In the genomic region with DNA sequence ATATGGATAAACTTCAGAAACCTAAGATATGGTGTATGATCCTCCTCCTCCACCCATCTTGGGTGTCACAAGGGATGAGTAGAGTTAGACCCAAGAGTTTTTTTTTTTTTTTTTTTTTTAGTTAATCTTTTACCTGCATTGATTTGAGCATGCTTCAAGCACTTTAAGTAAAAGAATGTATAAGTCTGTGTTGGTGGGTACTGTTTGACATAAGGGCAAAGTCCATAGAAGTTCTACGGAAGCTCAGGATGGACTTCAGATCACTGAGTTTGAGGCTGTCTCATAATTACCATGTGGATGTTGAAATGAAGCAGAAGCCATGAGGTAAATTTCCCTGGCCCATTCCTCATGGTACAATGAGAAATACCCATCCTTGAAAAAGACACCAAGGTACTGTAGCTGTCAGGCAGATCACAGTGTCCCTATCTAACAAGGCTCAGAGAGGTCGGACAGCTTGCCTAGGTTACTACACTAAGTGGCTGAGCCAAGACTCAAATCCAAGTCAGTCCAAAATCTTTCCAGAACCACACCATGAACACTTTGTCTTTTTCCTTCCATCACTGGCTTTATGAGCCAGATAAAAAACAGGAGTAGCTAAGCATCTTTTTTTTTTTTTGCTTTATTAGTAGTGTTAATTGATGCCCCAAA, we compare ENCODE assay signal across 1 cellular context.
TF ChIP-seq lines count a peak whose summit lies in the region.

No MANE protein-coding gene starts in this region.

TF ChIP-seq in HepG2, 621 proteins besides CTCF, POLR2A, EP300 and RAD21 (continued from another document and continues in another):
- TF ChIP-seq, protein P1, sequence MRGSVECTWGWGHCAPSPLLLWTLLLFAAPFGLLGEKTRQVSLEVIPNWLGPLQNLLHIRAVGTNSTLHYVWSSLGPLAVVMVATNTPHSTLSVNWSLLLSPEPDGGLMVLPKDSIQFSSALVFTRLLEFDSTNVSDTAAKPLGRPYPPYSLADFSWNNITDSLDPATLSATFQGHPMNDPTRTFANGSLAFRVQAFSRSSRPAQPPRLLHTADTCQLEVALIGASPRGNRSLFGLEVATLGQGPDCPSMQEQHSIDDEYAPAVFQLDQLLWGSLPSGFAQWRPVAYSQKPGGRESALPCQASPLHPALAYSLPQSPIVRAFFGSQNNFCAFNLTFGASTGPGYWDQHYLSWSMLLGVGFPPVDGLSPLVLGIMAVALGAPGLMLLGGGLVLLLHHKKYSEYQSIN (CRISPR knock-in tag; IDR thresholded peaks at IDR 0.05; ENCODE audit: borderline replicate concordance) = no peak
- TF ChIP-seq FOXJ3 (CRISPR knock-in tag; IDR thresholded peaks at IDR 0.05; ENCODE audit: borderline replicate concordance) = no peak; the same call in 1 of the 2 replicates
- peak; percentile 85 for TF ChIP-seq FOXA3 (CRISPR knock-in tag; IDR thresholded peaks at IDR 0.05)
- TF ChIP-seq ZFY (CRISPR knock-in tag; IDR thresholded peaks at IDR 0.05) = no peak
- TF ChIP-seq ZNF446 (CRISPR knock-in tag; IDR thresholded peaks at IDR 0.05) = no peak
- TF ChIP-seq NCOR1 (IDR thresholded peaks at IDR 0.05; ENCODE audit: borderline replicate concordance, low read length) = peak; percentile 92; the same call in 1 of the 2 replicates
- no peak for TF ChIP-seq CBX2 (IDR thresholded peaks at IDR 0.05; ENCODE audit: low read depth, low read length)
- TF ChIP-seq CBX2 (CRISPR knock-in tag; IDR thresholded peaks at IDR 0.05; ENCODE audit: low read depth) = no peak
- TF ChIP-seq TCF12 (IDR thresholded peaks at IDR 0.05) = no peak
- TF ChIP-seq TCF12 (CRISPR knock-in tag; IDR thresholded peaks at IDR 0.05) = no peak
- TF ChIP-seq, protein P2, sequence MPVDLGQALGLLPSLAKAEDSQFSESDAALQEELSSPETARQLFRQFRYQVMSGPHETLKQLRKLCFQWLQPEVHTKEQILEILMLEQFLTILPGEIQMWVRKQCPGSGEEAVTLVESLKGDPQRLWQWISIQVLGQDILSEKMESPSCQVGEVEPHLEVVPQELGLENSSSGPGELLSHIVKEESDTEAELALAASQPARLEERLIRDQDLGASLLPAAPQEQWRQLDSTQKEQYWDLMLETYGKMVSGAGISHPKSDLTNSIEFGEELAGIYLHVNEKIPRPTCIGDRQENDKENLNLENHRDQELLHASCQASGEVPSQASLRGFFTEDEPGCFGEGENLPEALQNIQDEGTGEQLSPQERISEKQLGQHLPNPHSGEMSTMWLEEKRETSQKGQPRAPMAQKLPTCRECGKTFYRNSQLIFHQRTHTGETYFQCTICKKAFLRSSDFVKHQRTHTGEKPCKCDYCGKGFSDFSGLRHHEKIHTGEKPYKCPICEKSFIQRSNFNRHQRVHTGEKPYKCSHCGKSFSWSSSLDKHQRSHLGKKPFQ (CRISPR knock-in tag; IDR thresholded peaks at IDR 0.05; ENCODE audit: insufficient replicate concordance) = no peak
- TF ChIP-seq PTBP1 (IDR thresholded peaks at IDR 0.05; ENCODE audit: low read depth, low read length, poor library complexity, severe bottlenecking) = no peak
- TF ChIP-seq, protein P3, sequence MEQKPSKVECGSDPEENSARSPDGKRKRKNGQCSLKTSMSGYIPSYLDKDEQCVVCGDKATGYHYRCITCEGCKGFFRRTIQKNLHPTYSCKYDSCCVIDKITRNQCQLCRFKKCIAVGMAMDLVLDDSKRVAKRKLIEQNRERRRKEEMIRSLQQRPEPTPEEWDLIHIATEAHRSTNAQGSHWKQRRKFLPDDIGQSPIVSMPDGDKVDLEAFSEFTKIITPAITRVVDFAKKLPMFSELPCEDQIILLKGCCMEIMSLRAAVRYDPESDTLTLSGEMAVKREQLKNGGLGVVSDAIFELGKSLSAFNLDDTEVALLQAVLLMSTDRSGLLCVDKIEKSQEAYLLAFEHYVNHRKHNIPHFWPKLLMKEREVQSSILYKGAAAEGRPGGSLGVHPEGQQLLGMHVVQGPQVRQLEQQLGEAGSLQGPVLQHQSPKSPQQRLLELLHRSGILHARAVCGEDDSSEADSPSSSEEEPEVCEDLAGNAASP (CRISPR knock-in tag; IDR thresholded peaks at IDR 0.05; ENCODE audit: borderline replicate concordance) = 0 out of 2 replicates have a peak, but pooled peaks have one; percentile 23
- TF ChIP-seq SP140L (CRISPR knock-in tag; IDR thresholded peaks at IDR 0.05; ENCODE audit: borderline replicate concordance) = 0 out of 2 replicates have a peak, but pooled peaks have one; percentile 74
- TF ChIP-seq SP4 (CRISPR knock-in tag; IDR thresholded peaks at IDR 0.05) = no peak
- TF ChIP-seq ZNF510 (CRISPR knock-in tag; IDR thresholded peaks at IDR 0.05; ENCODE audit: low read depth) = no peak
- peak; percentile 66 for TF ChIP-seq DMAP1 (CRISPR knock-in tag; IDR thresholded peaks at IDR 0.05)
- TF ChIP-seq, protein P4, sequence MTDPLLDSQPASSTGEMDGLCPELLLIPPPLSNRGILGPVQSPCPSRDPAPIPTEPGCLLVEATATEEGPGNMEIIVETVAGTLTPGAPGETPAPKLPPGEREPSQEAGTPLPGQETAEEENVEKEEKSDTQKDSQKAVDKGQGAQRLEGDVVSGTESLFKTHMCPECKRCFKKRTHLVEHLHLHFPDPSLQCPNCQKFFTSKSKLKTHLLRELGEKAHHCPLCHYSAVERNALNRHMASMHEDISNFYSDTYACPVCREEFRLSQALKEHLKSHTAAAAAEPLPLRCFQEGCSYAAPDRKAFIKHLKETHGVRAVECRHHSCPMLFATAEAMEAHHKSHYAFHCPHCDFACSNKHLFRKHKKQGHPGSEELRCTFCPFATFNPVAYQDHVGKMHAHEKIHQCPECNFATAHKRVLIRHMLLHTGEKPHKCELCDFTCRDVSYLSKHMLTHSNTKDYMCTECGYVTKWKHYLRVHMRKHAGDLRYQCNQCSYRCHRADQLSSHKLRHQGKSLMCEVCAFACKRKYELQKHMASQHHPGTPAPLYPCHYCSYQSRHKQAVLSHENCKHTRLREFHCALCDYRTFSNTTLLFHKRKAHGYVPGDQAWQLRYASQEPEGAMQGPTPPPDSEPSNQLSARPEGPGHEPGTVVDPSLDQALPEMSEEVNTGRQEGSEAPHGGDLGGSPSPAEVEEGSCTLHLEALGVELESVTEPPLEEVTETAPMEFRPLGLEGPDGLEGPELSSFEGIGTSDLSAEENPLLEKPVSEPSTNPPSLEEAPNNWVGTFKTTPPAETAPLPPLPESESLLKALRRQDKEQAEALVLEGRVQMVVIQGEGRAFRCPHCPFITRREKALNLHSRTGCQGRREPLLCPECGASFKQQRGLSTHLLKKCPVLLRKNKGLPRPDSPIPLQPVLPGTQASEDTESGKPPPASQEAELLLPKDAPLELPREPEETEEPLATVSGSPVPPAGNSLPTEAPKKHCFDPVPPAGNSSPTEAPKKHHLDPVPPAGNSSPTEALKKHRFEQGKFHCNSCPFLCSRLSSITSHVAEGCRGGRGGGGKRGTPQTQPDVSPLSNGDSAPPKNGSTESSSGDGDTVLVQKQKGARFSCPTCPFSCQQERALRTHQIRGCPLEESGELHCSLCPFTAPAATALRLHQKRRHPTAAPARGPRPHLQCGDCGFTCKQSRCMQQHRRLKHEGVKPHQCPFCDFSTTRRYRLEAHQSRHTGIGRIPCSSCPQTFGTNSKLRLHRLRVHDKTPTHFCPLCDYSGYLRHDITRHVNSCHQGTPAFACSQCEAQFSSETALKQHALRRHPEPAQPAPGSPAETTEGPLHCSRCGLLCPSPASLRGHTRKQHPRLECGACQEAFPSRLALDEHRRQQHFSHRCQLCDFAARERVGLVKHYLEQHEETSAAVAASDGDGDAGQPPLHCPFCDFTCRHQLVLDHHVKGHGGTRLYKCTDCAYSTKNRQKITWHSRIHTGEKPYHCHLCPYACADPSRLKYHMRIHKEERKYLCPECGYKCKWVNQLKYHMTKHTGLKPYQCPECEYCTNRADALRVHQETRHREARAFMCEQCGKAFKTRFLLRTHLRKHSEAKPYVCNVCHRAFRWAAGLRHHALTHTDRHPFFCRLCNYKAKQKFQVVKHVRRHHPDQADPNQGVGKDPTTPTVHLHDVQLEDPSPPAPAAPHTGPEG (CRISPR knock-in tag; IDR thresholded peaks at IDR 0.05) = no peak
- no peak for TF ChIP-seq SP5 (CRISPR knock-in tag; IDR thresholded peaks at IDR 0.05; ENCODE audit: borderline replicate concordance, low read depth)
- no peak for TF ChIP-seq ESRRA (CRISPR knock-in tag; IDR thresholded peaks at IDR 0.05; ENCODE audit: low read depth)
- no peak for TF ChIP-seq CENPT (CRISPR knock-in tag; IDR thresholded peaks at IDR 0.05; ENCODE audit: low read depth)
- TF ChIP-seq ZSCAN9 (CRISPR knock-in tag; IDR thresholded peaks at IDR 0.05; ENCODE audit: borderline replicate concordance) = peak; percentile 71; the same call in 1 of the 2 replicates
- TF ChIP-seq, protein P5, sequence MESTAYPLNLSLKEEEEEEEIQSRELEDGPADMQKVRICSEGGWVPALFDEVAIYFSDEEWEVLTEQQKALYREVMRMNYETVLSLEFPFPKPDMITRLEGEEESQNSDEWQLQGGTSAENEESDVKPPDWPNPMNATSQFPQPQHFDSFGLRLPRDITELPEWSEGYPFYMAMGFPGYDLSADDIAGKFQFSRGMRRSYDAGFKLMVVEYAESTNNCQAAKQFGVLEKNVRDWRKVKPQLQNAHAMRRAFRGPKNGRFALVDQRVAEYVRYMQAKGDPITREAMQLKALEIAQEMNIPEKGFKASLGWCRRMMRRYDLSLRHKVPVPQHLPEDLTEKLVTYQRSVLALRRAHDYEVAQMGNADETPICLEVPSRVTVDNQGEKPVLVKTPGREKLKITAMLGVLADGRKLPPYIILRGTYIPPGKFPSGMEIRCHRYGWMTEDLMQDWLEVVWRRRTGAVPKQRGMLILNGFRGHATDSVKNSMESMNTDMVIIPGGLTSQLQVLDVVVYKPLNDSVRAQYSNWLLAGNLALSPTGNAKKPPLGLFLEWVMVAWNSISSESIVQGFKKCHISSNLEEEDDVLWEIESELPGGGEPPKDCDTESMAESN (CRISPR knock-in tag; conservative IDR thresholded peaks at IDR 0.05) = peak; percentile 37; the same call in 1 of the 2 replicates
- no peak for TF ChIP-seq ZNF766 (CRISPR knock-in tag; IDR thresholded peaks at IDR 0.05; ENCODE audit: borderline replicate concordance)
- no peak for TF ChIP-seq ZSCAN22 (CRISPR knock-in tag; IDR thresholded peaks at IDR 0.05)
- TF ChIP-seq, protein P6, sequence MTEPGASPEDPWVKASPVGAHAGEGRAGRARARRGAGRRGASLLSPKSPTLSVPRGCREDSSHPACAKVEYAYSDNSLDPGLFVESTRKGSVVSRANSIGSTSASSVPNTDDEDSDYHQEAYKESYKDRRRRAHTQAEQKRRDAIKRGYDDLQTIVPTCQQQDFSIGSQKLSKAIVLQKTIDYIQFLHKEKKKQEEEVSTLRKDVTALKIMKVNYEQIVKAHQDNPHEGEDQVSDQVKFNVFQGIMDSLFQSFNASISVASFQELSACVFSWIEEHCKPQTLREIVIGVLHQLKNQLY (CRISPR knock-in tag; IDR thresholded peaks at IDR 0.05) = peak; percentile 75
- TF ChIP-seq, protein P7, sequence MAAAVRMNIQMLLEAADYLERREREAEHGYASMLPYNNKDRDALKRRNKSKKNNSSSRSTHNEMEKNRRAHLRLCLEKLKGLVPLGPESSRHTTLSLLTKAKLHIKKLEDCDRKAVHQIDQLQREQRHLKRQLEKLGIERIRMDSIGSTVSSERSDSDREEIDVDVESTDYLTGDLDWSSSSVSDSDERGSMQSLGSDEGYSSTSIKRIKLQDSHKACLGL (CRISPR knock-in tag; IDR thresholded peaks at IDR 0.05) = no peak
- TF ChIP-seq MAF1 (CRISPR knock-in tag; IDR thresholded peaks at IDR 0.05; ENCODE audit: borderline replicate concordance) = no peak
- TF ChIP-seq, protein P8, sequence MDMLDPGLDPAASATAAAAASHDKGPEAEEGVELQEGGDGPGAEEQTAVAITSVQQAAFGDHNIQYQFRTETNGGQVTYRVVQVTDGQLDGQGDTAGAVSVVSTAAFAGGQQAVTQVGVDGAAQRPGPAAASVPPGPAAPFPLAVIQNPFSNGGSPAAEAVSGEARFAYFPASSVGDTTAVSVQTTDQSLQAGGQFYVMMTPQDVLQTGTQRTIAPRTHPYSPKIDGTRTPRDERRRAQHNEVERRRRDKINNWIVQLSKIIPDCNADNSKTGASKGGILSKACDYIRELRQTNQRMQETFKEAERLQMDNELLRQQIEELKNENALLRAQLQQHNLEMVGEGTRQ (IDR thresholded peaks at IDR 0.05; ENCODE audit: low read depth, low read length) = no peak
- TF ChIP-seq, protein P8 (CRISPR knock-in tag; IDR thresholded peaks at IDR 0.05; ENCODE audit: borderline replicate concordance) = no peak
- no peak for TF ChIP-seq POLR2AphosphoS5 (IDR thresholded peaks at IDR 0.05; ENCODE audit: low read depth, low read length)
- no peak for TF ChIP-seq ZNF879 (CRISPR knock-in tag; IDR thresholded peaks at IDR 0.05)
- TF ChIP-seq, protein P9, sequence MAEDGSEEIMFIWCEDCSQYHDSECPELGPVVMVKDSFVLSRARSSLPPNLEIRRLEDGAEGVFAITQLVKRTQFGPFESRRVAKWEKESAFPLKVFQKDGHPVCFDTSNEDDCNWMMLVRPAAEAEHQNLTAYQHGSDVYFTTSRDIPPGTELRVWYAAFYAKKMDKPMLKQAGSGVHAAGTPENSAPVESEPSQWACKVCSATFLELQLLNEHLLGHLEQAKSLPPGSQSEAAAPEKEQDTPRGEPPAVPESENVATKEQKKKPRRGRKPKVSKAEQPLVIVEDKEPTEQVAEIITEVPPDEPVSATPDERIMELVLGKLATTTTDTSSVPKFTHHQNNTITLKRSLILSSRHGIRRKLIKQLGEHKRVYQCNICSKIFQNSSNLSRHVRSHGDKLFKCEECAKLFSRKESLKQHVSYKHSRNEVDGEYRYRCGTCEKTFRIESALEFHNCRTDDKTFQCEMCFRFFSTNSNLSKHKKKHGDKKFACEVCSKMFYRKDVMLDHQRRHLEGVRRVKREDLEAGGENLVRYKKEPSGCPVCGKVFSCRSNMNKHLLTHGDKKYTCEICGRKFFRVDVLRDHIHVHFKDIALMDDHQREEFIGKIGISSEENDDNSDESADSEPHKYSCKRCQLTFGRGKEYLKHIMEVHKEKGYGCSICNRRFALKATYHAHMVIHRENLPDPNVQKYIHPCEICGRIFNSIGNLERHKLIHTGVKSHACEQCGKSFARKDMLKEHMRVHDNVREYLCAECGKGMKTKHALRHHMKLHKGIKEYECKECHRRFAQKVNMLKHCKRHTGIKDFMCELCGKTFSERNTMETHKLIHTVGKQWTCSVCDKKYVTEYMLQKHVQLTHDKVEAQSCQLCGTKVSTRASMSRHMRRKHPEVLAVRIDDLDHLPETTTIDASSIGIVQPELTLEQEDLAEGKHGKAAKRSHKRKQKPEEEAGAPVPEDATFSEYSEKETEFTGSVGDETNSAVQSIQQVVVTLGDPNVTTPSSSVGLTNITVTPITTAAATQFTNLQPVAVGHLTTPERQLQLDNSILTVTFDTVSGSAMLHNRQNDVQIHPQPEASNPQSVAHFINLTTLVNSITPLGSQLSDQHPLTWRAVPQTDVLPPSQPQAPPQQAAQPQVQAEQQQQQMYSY (CRISPR knock-in tag; IDR thresholded peaks at IDR 0.05) = no peak
- TF ChIP-seq SRY (CRISPR knock-in tag; IDR thresholded peaks at IDR 0.05) = no peak
